ENCODE assay signal across 8 cellular contexts in genomic region chr17:82351713-82352488, GRCh38.
DNase-seq lines count a peak whose midpoint lies in the region; ATAC-seq lines count a peak whose summit lies in the region.

No MANE protein-coding gene starts in this region.

- peak; percentile 54 for ATAC-seq in HG02623 (IDR thresholded peaks at IDR 0.05; ENCODE audit: unreplicated experiment)
- peak; percentile 85 to 88 for ATAC-seq in activated CD4-positive, CD25-positive, alpha-beta regulatory T cell treated with anti-CD3 and anti-CD28 coated beads, Interleukin-2, amount 50 U/mL, for 24 hours
- no peak for ATAC-seq in HG03565 (IDR thresholded peaks at IDR 0.05; ENCODE audit: unreplicated experiment)

- DNase-seq in DMS 273 (lab: John Stamatoyannopoulos, UW; ENCODE audit: unreplicated experiment) (peak; percentile 97), NCI-H345 (lab: John Stamatoyannopoulos, UW) (peak; percentile 93), kidney tubule cell (ENCODE audit: low spot score) (peak; percentile 86)
- peak; percentile 75 for DNase-seq in central memory CD4-positive, alpha-beta T cell
- peak; percentile 72 for DNase-seq in stimulated activated CD4-positive, alpha-beta T cell treated with anti-CD3 and anti-CD28 coated beads, Interleukin-2, amount 100 ng/mL, for 4 hours (ENCODE audit: low read depth)
